12 cellular contexts compared by ENCODE assay signal in the genomic region with DNA sequence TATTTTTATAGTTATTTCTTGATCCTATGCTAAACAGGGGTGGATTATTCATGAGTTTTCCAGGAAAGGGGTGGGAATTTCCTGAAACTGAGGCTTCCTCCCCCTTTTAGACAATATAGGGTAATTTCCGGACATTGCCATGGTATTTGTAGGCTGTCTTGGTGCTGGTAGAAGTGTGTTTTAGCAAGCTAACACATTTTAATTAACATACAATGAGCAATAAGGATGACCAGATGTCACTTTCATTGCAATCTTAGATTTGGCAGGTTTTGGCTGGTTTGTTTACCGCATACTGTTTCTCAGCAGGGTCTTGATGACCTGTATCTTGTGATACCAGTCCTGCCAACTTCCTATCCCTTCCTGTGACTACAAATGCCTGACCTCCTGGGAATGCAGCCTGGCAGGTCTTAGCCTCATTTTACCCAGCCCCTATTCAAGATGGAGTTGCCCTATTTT. TPM values are rescaled to one million over a fixed set of nuclear protein-coding genes. Genes with fewer than 3 reads are reported as not detected.
DNase-seq lines count a peak whose midpoint lies in the region; ATAC-seq and TF ChIP-seq lines count a peak whose summit lies in the region.
"Had no signal": no experiment of that assay in that cellular context is flagged by ENCODE, and none has a peak within 500 bp of the region (broad histone marks: within the 10 kb centered on the region; RNA-seq: fewer than 3 reads in every experiment).

No MANE protein-coding gene starts in this region.

- no peaks in the 10 kb centered on the region for H3K79me2 ChIP-seq in osteoblast (ENCODE audit: insufficient read depth, low read length)

- no peak overlapping the region for H2AFZ ChIP-seq in osteoblast (ENCODE audit: low read length)

- no peaks in the 10 kb centered on the region for H3K36me3 ChIP-seq in SJSA1
- no peaks in the 10 kb centered on the region for H3K36me3 ChIP-seq in esophagus muscularis mucosa
- H3K36me3 ChIP-seq in osteoblast (ENCODE audit: insufficient read depth, low read length) = no peaks in the 10 kb centered on the region
- H3K36me3 ChIP-seq: brain microvascular endothelial cell had no signal

- CTCF ChIA-PET in HEK293T (lab: Yijun Ruan, JAX) = no interaction called here

- H3K27me3 ChIP-seq in SJSA1 (replicated peaks) (no peaks in the 10 kb centered on the region), esophagus muscularis mucosa (no peaks in the 10 kb centered on the region), osteoblast (ENCODE audit: insufficient read depth, low read length) (no peaks in the 10 kb centered on the region)
- H3K27me3 ChIP-seq: brain microvascular endothelial cell had no signal

- H3K4me3 ChIP-seq in SJSA1 (no peak overlapping the region), esophagus muscularis mucosa (peak overlapping the region in 1 of 4 donors; percentile 43), osteoblast (ENCODE audit: insufficient read depth, low read length) (no peak overlapping the region)

- TF ChIP-seq CTCF in esophagus muscularis mucosa (IDR thresholded peaks at IDR 0.05) (no peak), osteoblast (IDR thresholded peaks at IDR 0.05; ENCODE audit: extremely low read depth, low read depth, low read length) (no peak)

- WGBS in esophagus muscularis mucosa = 71% methylated on average over 2 of the region's 2 CpGs

- H3K4me1 ChIP-seq in SJSA1 (replicated peaks) (peaks cover 33% of the 10 kb centered on the region), esophagus muscularis mucosa (peaks cover 35 to 49% (median 46%) of the 10 kb centered on the region in 4 donors), osteoblast (ENCODE audit: insufficient read depth, low read length) (peaks cover 36% of the 10 kb centered on the region)

- no peak for TF ChIP-seq POLR2A in esophagus muscularis mucosa (IDR thresholded peaks at IDR 0.05; ENCODE audit: low read depth)

- peak; percentile 66 for DNase-seq in EH (ENCODE audit: low read depth)
- DNase-seq in SJSA1 (ENCODE audit: low read depth in 1 of 2, low spot score in 2 of 2) = peak in 1 of 2 experiments; percentile 11
- no peak for DNase-seq in esophagus muscularis mucosa (ENCODE audit: extremely low spot score)
- no peak for DNase-seq in osteoblast (ENCODE audit: insufficient read length, low spot score, missing footprints)
- no peak for DNase-seq in activated CD4-positive, alpha-beta T cell treated with anti-CD3 and anti-CD28 coated beads, Interleukin-2, amount 50 U/mL, for 48 hours
- DNase-seq in HEK293T (ENCODE audit: extremely low spot score) = no peak
- DNase-seq in NK-92 treated with Interleukin-12 subunit alpha and Interleukin-12 subunit beta, amount 100 ng/mL, for 24 hours (lab: John Stamatoyannopoulos, UW) = no peak
- DNase-seq: activated CD4-positive, CD25-positive, alpha-beta regulatory T cell treated with anti-CD3 and anti-CD28 coated beads, Interleukin-2, amount 50 U/mL, for 72 hours; brain microvascular endothelial cell; DMS79 treated with DMSO at 0.1 percent for 48 hours; stimulated activated CD4-positive, alpha-beta T cell treated with anti-CD3 and anti-CD28 coated beads, Interleukin-4, amount 100 ng/mL, for 1 hour had no signal

- ATAC-seq in HG02973 (IDR thresholded peaks at IDR 0.05; ENCODE audit: unreplicated experiment) = no peak

- H3K27ac ChIP-seq in SJSA1 (0 out of 2 replicates have a peak overlapping the region, but pooled peaks have one; percentile 8), esophagus muscularis mucosa (replicated peaks in 1 of 4) (peak overlapping the region; percentile 70 to 84 (median 77)), osteoblast (ENCODE audit: low read depth, low read length) (peak overlapping the region; percentile 86)
- H3K27ac ChIP-seq: brain microvascular endothelial cell had no signal

- intact Hi-C loops in esophagus muscularis mucosa (cut with DNase I) = loop anchor here (5.0 kb wide), 1 partner anchor 412 kb away; the partner anchor contains the start of gene IFT27

- POLR2A ChIA-PET in HEK293T (lab: Yijun Ruan, JAX) = no interaction called here

- TF ChIP-seq EP300 in esophagus muscularis mucosa (IDR thresholded peaks at IDR 0.05) = no peak

- H3K4me2 ChIP-seq in osteoblast (ENCODE audit: insufficient read depth, low read length) = peak overlapping the region; percentile 91

- H3K9me3 ChIP-seq in SJSA1 (replicated peaks) (no peaks in the 10 kb centered on the region), esophagus muscularis mucosa (no peaks in the 10 kb centered on the region), osteoblast (ENCODE audit: low read depth, low read length) (no peaks in the 10 kb centered on the region)

- H4K20me1 ChIP-seq in osteoblast (ENCODE audit: insufficient read depth, low read length) = no peaks in the 10 kb centered on the region

TF ChIP-seq in HEK293T, 16 proteins besides CTCF, POLR2A, EP300 and RAD21:
- TF ChIP-seq ARNT (IDR thresholded peaks at IDR 0.05) = no peak

RNA-seq across cellular contexts. Expression of gene C1QTNF6, which starts 1.0 kb away (rescaled TPM):
- total RNA-seq in SJSA1 (2014; rRNA removed; shearing (Covaris generic)) = 3.4 and 4.7 TPM in 2 replicates
- total RNA-seq in esophagus muscularis mucosa (1 to 10 TPM in 3 of 4 donors, under 1 TPM in 1; 0.83 to 2.9 (median 1.3) TPM), osteoblast (11.9 and 18.3 TPM in 2 replicates)

RNA-seq across cellular contexts. Expression of gene SSTR3, which starts 23.2 kb away (rescaled TPM):
- not detected in 2 replicates for total RNA-seq in SJSA1 (2014; rRNA removed; shearing (Covaris generic))
- total RNA-seq in esophagus muscularis mucosa (not detected), osteoblast (not detected in 2 replicates)

RNA-seq across cellular contexts. Expression of gene IL2RB, which starts 39.3 kb away (rescaled TPM):
- not detected in 2 replicates for total RNA-seq in SJSA1 (2014; rRNA removed; shearing (Covaris generic))
- total RNA-seq in esophagus muscularis mucosa (1 to 10 TPM in 2 of 4 donors, under 1 TPM in 2; 0.19 to 2.9 (median 1.5) TPM), osteoblast (0.59 TPM in 1 of 2 replicates, not detected in the other)

RNA-seq across cellular contexts. Expression of gene RAC2, which starts 55.0 kb away (rescaled TPM):
- total RNA-seq in SJSA1 (2014; rRNA removed; shearing (Covaris generic)) = 2.0 and 2.1 TPM in 2 replicates
- total RNA-seq in esophagus muscularis mucosa (10 to 100 TPM in 1 of 4 donors, 1 to 10 TPM in 3; 4.1 to 21.9 (median 7.2) TPM), osteoblast (13.6 and 14.5 TPM in 2 replicates)

Comparison
In these comparisons a context has a peak if more than half of its experiments do, and no peak if none do; other contexts are left out.
1. H3K27ac ChIP-seq: peak in every context shown above with its lines; median percentile 86 in osteoblast; 77 in esophagus muscularis mucosa; 8 in SJSA1.